8 cellular contexts compared by ENCODE assay signal in genomic region chr2:56185101-56185581, GRCh38. TPM values are rescaled to one million over a fixed set of nuclear protein-coding genes. Genes with fewer than 3 reads are reported as not detected.
DNase-seq lines count a peak whose midpoint lies in the region; ATAC-seq and TF ChIP-seq lines count a peak whose summit lies in the region.

No MANE protein-coding gene starts in this region.

- peak overlapping the region; percentile 48 to 91 (median 66) for H3K4me3 Mint-ChIP-seq in naive B cell

- H3K27me3 Mint-ChIP-seq in naive B cell, result peaks cover 40 to 87% (median 57%) of the 10 kb centered on the region in 3 donors

- no peaks in the 10 kb centered on the region for H3K9me3 ChIP-seq in ES-I3 (ENCODE audit: control insufficient read depth, insufficient read depth, low read length)

- peak; percentile 22 for DNase-seq in NCI-H226
- DNase-seq in epithelial cell of proximal tubule (ENCODE audit: low read depth), result no peak
- DNase-seq in naive B cell, result no peak
- no peak for DNase-seq in germinal center (ENCODE audit: low spot score)
- no peak for DNase-seq in NOMO-1 treated with dmso at 0.1 percent for 144 hours (lab: John Stamatoyannopoulos, UW; ENCODE audit: unreplicated experiment)

- peaks cover 0 to 14% (median 3%) of the 10 kb centered on the region in 3 donors for H3K4me1 Mint-ChIP-seq in naive B cell

- peak overlapping the region; percentile 54 for H3K4me3 ChIP-seq in epithelial cell of proximal tubule (ENCODE audit: low read depth, low read length)

- peaks cover 6% of the 10 kb centered on the region for H3K4me1 ChIP-seq in ES-I3 (ENCODE audit: insufficient read depth, low read length)

- no peak for TF ChIP-seq CTCF in epithelial cell of proximal tubule (conservative IDR thresholded peaks at IDR 0.05; ENCODE audit: low read depth, low read length)

- H3K27ac Mint-ChIP-seq in naive B cell, result no peak overlapping the region

- ATAC-seq in naive B cell (ENCODE audit: low read depth in 2 of 2) (no peak), HG03354 (IDR thresholded peaks at IDR 0.05; ENCODE audit: poor library complexity, severe bottlenecking, unreplicated experiment) (no peak), GM18502 (IDR thresholded peaks at IDR 0.05; ENCODE audit: poor library complexity, unreplicated experiment) (no peak)

- peaks cover 0 to 6% of the 10 kb centered on the region in 2 donors for H3K36me3 Mint-ChIP-seq in naive B cell

- no peaks in the 10 kb centered on the region for H3K36me3 ChIP-seq in ES-I3 (ENCODE audit: insufficient read depth, low read length)

- H3K9ac ChIP-seq in ES-I3 (ENCODE audit: low read depth, low read length), result peak overlapping the region; percentile 59; the same call in 1 of the 2 replicates

- H3K9me3 Mint-ChIP-seq in naive B cell, result no peaks in the 10 kb centered on the region

RNA-seq across cellular contexts. Expression of gene CCDC85A, which starts 1.4 kb away (rescaled TPM):
- total RNA-seq in epithelial cell of proximal tubule, result 0.07 and 0.17 TPM in 2 replicates
- not detected for polyA plus RNA-seq in naive B cell (ENCODE audit: low read depth in 6 of 6)
